Comparison of ENCODE assay signal across 8 cellular contexts in genomic region chr1:241640149-241640866, GRCh38. TPM values are rescaled to one million over a fixed set of nuclear protein-coding genes. Genes with fewer than 3 reads are reported as not detected.
DNase-seq lines count a peak whose midpoint lies in the region; ATAC-seq, FAIRE-seq and TF ChIP-seq lines count a peak whose summit lies in the region.

A gene with protein sequence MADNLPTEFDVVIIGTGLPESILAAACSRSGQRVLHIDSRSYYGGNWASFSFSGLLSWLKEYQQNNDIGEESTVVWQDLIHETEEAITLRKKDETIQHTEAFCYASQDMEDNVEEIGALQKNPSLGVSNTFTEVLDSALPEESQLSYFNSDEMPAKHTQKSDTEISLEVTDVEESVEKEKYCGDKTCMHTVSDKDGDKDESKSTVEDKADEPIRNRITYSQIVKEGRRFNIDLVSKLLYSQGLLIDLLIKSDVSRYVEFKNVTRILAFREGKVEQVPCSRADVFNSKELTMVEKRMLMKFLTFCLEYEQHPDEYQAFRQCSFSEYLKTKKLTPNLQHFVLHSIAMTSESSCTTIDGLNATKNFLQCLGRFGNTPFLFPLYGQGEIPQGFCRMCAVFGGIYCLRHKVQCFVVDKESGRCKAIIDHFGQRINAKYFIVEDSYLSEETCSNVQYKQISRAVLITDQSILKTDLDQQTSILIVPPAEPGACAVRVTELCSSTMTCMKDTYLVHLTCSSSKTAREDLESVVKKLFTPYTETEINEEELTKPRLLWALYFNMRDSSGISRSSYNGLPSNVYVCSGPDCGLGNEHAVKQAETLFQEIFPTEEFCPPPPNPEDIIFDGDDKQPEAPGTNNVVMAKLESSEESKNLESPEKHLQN (minus strand): TSS chr1:241640369. CDS start chr1:241635766, 4,603 bp downstream.
A gene with protein sequence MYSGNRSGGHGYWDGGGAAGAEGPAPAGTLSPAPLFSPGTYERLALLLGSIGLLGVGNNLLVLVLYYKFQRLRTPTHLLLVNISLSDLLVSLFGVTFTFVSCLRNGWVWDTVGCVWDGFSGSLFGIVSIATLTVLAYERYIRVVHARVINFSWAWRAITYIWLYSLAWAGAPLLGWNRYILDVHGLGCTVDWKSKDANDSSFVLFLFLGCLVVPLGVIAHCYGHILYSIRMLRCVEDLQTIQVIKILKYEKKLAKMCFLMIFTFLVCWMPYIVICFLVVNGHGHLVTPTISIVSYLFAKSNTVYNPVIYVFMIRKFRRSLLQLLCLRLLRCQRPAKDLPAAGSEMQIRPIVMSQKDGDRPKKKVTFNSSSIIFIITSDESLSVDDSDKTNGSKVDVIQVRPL (minus strand): TSS chr1:241640369. CDS start chr1:241640254, 115 bp downstream.

- WGBS in HepG2 (ENCODE audit: low lambda C conversion rate) = under 1% methylated on average over 8 of the region's 81 CpGs

- peaks cover 42% of the 10 kb centered on the region for H3K4me1 Mint-ChIP-seq in activated CD4-positive, alpha-beta T cell treated with anti-CD3 and anti-CD28 coated beads, Interleukin-2, amount 10 ng/mL, durations not matched to agents 7 days and 5 days
- peaks cover 33% of the 10 kb centered on the region for H3K4me1 Mint-ChIP-seq in dendritic cell treated with granulocyte-macrophage colony-stimulating factor and Interleukin-4, amounts not matched to agents 40 ng/mL and 50 ng/mL, for 4 days (ENCODE audit: low read depth)

- H3K9ac ChIP-seq in HepG2 (ENCODE audit: insufficient read depth, low read depth, low read length) = peak within 1 kb of the TSS; percentile 96

- H3K4me3 Mint-ChIP-seq in activated CD4-positive, alpha-beta T cell treated with anti-CD3 and anti-CD28 coated beads, Interleukin-2, amount 10 ng/mL, durations not matched to agents 7 days and 5 days = peak within 1 kb of the TSS; percentile 85
- peak within 1 kb of the TSS; percentile 93 for H3K4me3 Mint-ChIP-seq in dendritic cell treated with granulocyte-macrophage colony-stimulating factor and Interleukin-4, amounts not matched to agents 40 ng/mL and 50 ng/mL, for 4 days

- H3K27ac Mint-ChIP-seq in activated CD4-positive, alpha-beta T cell treated with anti-CD3 and anti-CD28 coated beads, Interleukin-2, amount 10 ng/mL, durations not matched to agents 7 days and 5 days = peak within 1 kb of the TSS; percentile 94
- H3K27ac Mint-ChIP-seq in dendritic cell treated with granulocyte-macrophage colony-stimulating factor and Interleukin-4, amounts not matched to agents 40 ng/mL and 50 ng/mL, for 4 days = peak within 1 kb of the TSS; percentile 92

- H3K9me3 ChIP-seq in HepG2 (ENCODE audit: low read length) = no peaks in the 10 kb centered on the region

- intact Hi-C loops in dendritic cell treated with granulocyte-macrophage colony-stimulating factor and Interleukin-4, amounts not matched to agents 40 ng/mL and 50 ng/mL, for 4 days (cut with micrococcal nuclease) = loop anchor here (1.0 kb wide), 1 partner anchor 207 kb away; no protein-coding TSS in a partner anchor
- intact Hi-C loops in HepG2 (cut with micrococcal nuclease; ENCODE audit: unreplicated experiment) = loop anchor here (1.0 kb wide), 2 partner anchors 25 to 122 kb away; no protein-coding TSS in a partner anchor

- no peaks in the 10 kb centered on the region for H3K27me3 Mint-ChIP-seq in activated CD4-positive, alpha-beta T cell treated with anti-CD3 and anti-CD28 coated beads, Interleukin-2, amount 10 ng/mL, durations not matched to agents 7 days and 5 days
- H3K27me3 Mint-ChIP-seq in dendritic cell treated with granulocyte-macrophage colony-stimulating factor and Interleukin-4, amounts not matched to agents 40 ng/mL and 50 ng/mL, for 4 days = no peaks in the 10 kb centered on the region

- H2AFZ ChIP-seq in HepG2 (ENCODE audit: low read length) = peak within 1 kb of the TSS; percentile 7

- H3K27me3 ChIP-seq in BJ (ENCODE audit: control insufficient read depth, insufficient read depth, low read length) (no peaks in the 10 kb centered on the region), HepG2 (ENCODE audit: control insufficient read depth in 1 of 2, insufficient read depth in 2 of 2, low read length in 2 of 2) (no peaks in the 10 kb centered on the region; a peak in 1 of 5 replicates)

- in situ Hi-C loops in HepG2 (cut with HindIII; ENCODE audit: extremely low pct_ligation_motif_present, low pct_unique_long_range_greater_than_20kb) = no loop called here

- POLR2A ChIA-PET in BJ (lab: Charles Lee) = interaction anchor here (0.6 to 0.7 kb wide), 2 partner anchors 30 to 37 kb away, joined by 3 to 15 read pairs; no protein-coding TSS in a partner anchor
- POLR2A ChIA-PET in activated CD4-positive, alpha-beta T cell treated with anti-CD3 and anti-CD28 coated beads, Interleukin-2, amount 10 ng/mL, durations not matched to agents 7 days and 5 days (lab: Charles Lee) = interaction anchor here (0.9 kb wide), 1 partner anchor 37 kb away, joined by 3 read pairs; no protein-coding TSS in a partner anchor
- POLR2A ChIA-PET in HepG2 (lab: Yijun Ruan, JAX) = interaction anchor here (0.9 to 2.2 kb wide), 9 partner anchors 8 to 207 kb away, joined by 3 to 11 read pairs (median 6); partner anchors contain the start of genes EXO1 and FH

- peaks cover 2% of the 10 kb centered on the region; the same call in 1 of the 2 replicates for H3K36me3 ChIP-seq in BJ (ENCODE audit: control insufficient read depth, insufficient read depth, low read length)
- peaks cover 0 to 6% of the 10 kb centered on the region in 2 experiments; a peak in 4 of 5 replicates for H3K36me3 ChIP-seq in HepG2 (replicated peaks in 1 of 2; ENCODE audit: control insufficient read depth in 1 of 2, insufficient read depth in 2 of 2, low read length in 2 of 2)

- peaks cover 24% of the 10 kb centered on the region for H3K79me2 ChIP-seq in HepG2 (ENCODE audit: insufficient read depth, low read length)

- DNase-seq in BJ (ENCODE audit: low read depth) = peak; percentile 33
- peak; percentile 71 for DNase-seq in GM19240 (ENCODE audit: insufficient read length, low spot score)
- peak; percentile 23 to 92 for DNase-seq in NCI-H526 (lab: John Stamatoyannopoulos, UW)
- DNase-seq in activated CD4-positive, alpha-beta T cell treated with anti-CD3 and anti-CD28 coated beads, Interleukin-2, amount 10 ng/mL, durations not matched to agents 7 days and 5 days = peak; percentile 90
- DNase-seq in HepG2 (ENCODE audit: low spot score) = peak; percentile 76
- peak; percentile 93 to 96 for DNase-seq in stimulated activated CD4-positive, alpha-beta T cell treated with anti-CD3 and anti-CD28 coated beads, Interleukin-2, amount 100 ng/mL, for 48 hours

- TF ChIP-seq POLR2A in HepG2 (IDR thresholded peaks at IDR 0.05; ENCODE audit: insufficient read depth in 1 of 2, low read depth in 2 of 2, low read length in 2 of 2) = peak; percentile 78 to 79

- TF ChIP-seq EP300 in HepG2 (IDR thresholded peaks at IDR 0.05; ENCODE audit: low read depth in 2 of 2, low read length in 2 of 2) (peak in 1 of 2 experiments; percentile 18; a peak in 1 of 4 replicates), HepG2 (CRISPR knock-in tag; IDR thresholded peaks at IDR 0.05; ENCODE audit: borderline replicate concordance) (no peak)

- no peak for FAIRE-seq in HepG2 (lab: Jason Lieb, UNC)

- ATAC-seq in HG03442 (IDR thresholded peaks at IDR 0.05; ENCODE audit: unreplicated experiment) = peak; percentile 84
- peak; percentile 92 for ATAC-seq in HepG2

- H3K4me3 ChIP-seq in BJ (ENCODE audit: low read depth, low read length) = peak within 1 kb of the TSS; percentile 98
- H3K4me3 ChIP-seq in HepG2 (replicated peaks in 1 of 3; ENCODE audit: insufficient read depth in 1 of 3, low read depth in 2 of 3, low read length in 3 of 3) = peak within 1 kb of the TSS; percentile 85 to 100 (median 99)

- TF ChIP-seq CTCF in BJ (IDR thresholded peaks at IDR 0.05; ENCODE audit: insufficient read depth, low read depth, low read length) (no peak), HepG2 (CRISPR knock-in tag; IDR thresholded peaks at IDR 0.05) (no peak)

- BruUV-seq in HepG2 (replicated peaks; lab: Mats Ljungman, UMichigan) = no TSS peak

- H3K4me1 ChIP-seq in HepG2 (ENCODE audit: insufficient read depth, low read length) = peaks cover 47% of the 10 kb centered on the region

- H3K4me2 ChIP-seq in HepG2 (ENCODE audit: low read depth, low read length) = peak within 1 kb of the TSS; percentile 97

- H3K27ac ChIP-seq in HepG2 (ENCODE audit: extremely low read length, insufficient read depth, low read length) = peak within 1 kb of the TSS; percentile 91

- peaks cover 5% of the 10 kb centered on the region for H3K9me3 Mint-ChIP-seq in activated CD4-positive, alpha-beta T cell treated with anti-CD3 and anti-CD28 coated beads, Interleukin-2, amount 10 ng/mL, durations not matched to agents 7 days and 5 days
- H3K9me3 Mint-ChIP-seq in dendritic cell treated with granulocyte-macrophage colony-stimulating factor and Interleukin-4, amounts not matched to agents 40 ng/mL and 50 ng/mL, for 4 days = no peaks in the 10 kb centered on the region

- H4K20me1 ChIP-seq in HepG2 (ENCODE audit: insufficient read depth, low read length) = peaks cover 6% of the 10 kb centered on the region; the same call in 1 of the 2 replicates

- peaks cover 25% of the 10 kb centered on the region for H3K36me3 Mint-ChIP-seq in activated CD4-positive, alpha-beta T cell treated with anti-CD3 and anti-CD28 coated beads, Interleukin-2, amount 10 ng/mL, durations not matched to agents 7 days and 5 days (ENCODE audit: low read depth)
- peaks cover 12% of the 10 kb centered on the region for H3K36me3 Mint-ChIP-seq in dendritic cell treated with granulocyte-macrophage colony-stimulating factor and Interleukin-4, amounts not matched to agents 40 ng/mL and 50 ng/mL, for 4 days (ENCODE audit: low read depth)

- peak; percentile 52; the same call in 1 of the 2 replicates for TF ChIP-seq RAD21 in HepG2 (CRISPR knock-in tag; IDR thresholded peaks at IDR 0.05)

- CTCF ChIA-PET in BJ (lab: Yijun Ruan, JAX) (interaction anchor here (0.7 to 2.2 kb wide), 4 partner anchors 8 to 196 kb away, joined by 3 to 6 read pairs (median 4); no protein-coding TSS in a partner anchor), HepG2 (lab: Yijun Ruan, JAX; ENCODE audit: low intra/inter-chr PET ratio, low total read pairs) (interaction anchor here (1.0 kb wide), 1 partner anchor 30 kb away, joined by 3 read pairs; no protein-coding TSS in a partner anchor)
- CTCF ChIA-PET in activated CD4-positive, alpha-beta T cell treated with anti-CD3 and anti-CD28 coated beads, Interleukin-2, amount 10 ng/mL, durations not matched to agents 7 days and 5 days (lab: Charles Lee) = interaction anchor here (0.7 to 2.1 kb wide), 3 partner anchors 13 to 30 kb away, joined by 3 to 6 read pairs (median 4); no protein-coding TSS in a partner anchor

RNA-seq across cellular contexts. Expression of the first gene that starts in this region (rescaled TPM):
- 8.4 and 10.1 TPM in 2 replicates for polyA plus RNA-seq in BJ (2011; rRNA removed)
- polyA minus RNA-seq in BJ (2011; rRNA and poly(A)+ RNA removed) = 17.5 and 21.7 TPM in 2 replicates
- 10 to 100 TPM; 13.0 to 16.3 TPM for total RNA-seq in activated CD4-positive, alpha-beta T cell treated with anti-CD3 and anti-CD28 coated beads, Interleukin-2, amount 10 ng/mL, durations not matched to agents 7 days and 5 days
- 16.7 and 21.0 TPM in 2 replicates for total RNA-seq in HepG2 (2016; rRNA removed; fragmentation: Illumina TruSeq; extraction: Trizol)
- total RNA-seq in HepG2 (2016; cell fraction: cytosol; rRNA removed; fragmentation: Illumina TruSeq; extraction: Trizol; ENCODE audit: low read depth) = 1.2 and 1.5 TPM in 2 replicates
- total RNA-seq in HepG2 (2016; cell fraction: insoluble cytoplasmic fraction; rRNA removed; fragmentation: Illumina TruSeq; extraction: Trizol) = 15.5 and 19.9 TPM in 2 replicates
- total RNA-seq in HepG2 (2016; cell fraction: membrane; rRNA removed; fragmentation: Illumina TruSeq; extraction: Trizol) = 7.3 TPM in 2 replicates
- 27.0 and 27.7 TPM in 2 replicates for total RNA-seq in HepG2 (2016; cell fraction: nucleus; rRNA removed; fragmentation: Illumina TruSeq; extraction: Trizol)
- polyA plus RNA-seq in HepG2 (2011; rRNA removed) = 5.2 TPM in 2 replicates
- polyA plus RNA-seq in HepG2 (2011; cell fraction: cytosol; rRNA removed) = 2.2 and 2.7 TPM in 2 replicates
- polyA plus RNA-seq in HepG2 (2011; cell fraction: nucleus; rRNA removed) = 7.1 and 7.8 TPM in 2 replicates
- 7.1 and 8.1 TPM in 2 replicates for polyA plus RNA-seq in HepG2 (2012)
- polyA plus RNA-seq in HepG2 (2016; cell fraction: cytosol; fragmentation: Illumina TruSeq; extraction: Trizol; ENCODE audit: low read depth) = 0.27 and 0.35 TPM in 2 replicates
- 9.8 and 11.3 TPM in 2 replicates for polyA plus RNA-seq in HepG2 (2016; cell fraction: insoluble cytoplasmic fraction; fragmentation: Illumina TruSeq; extraction: Trizol; ENCODE audit: low read depth)
- polyA plus RNA-seq in HepG2 (2016; cell fraction: membrane; fragmentation: Illumina TruSeq; extraction: Trizol; ENCODE audit: low read depth) = 1.2 and 1.6 TPM in 2 replicates
- polyA plus RNA-seq in HepG2 (2016; cell fraction: nucleus; fragmentation: Illumina TruSeq; extraction: Trizol; ENCODE audit: insufficient read depth, low read depth) = 16.7 and 19.0 TPM in 2 replicates
- polyA minus RNA-seq in HepG2 (2011; rRNA and poly(A)+ RNA removed; ENCODE audit: low replicate concordance) = 34.4 and 211 TPM in 2 replicates
- polyA minus RNA-seq in HepG2 (2011; cell fraction: cytosol; rRNA and poly(A)+ RNA removed) = 8.0 and 11.1 TPM in 2 replicates
- polyA minus RNA-seq in HepG2 (2011; cell fraction: nucleus; rRNA and poly(A)+ RNA removed) = 44.5 and 48.6 TPM in 2 replicates

RNA-seq across cellular contexts. Expression of the second gene that starts in this region (rescaled TPM):
- polyA plus RNA-seq in BJ (2011; rRNA removed) (14.1 and 21.9 TPM in 2 replicates), HepG2 (2011; rRNA removed) (15.8 and 23.0 TPM in 2 replicates)
- 8.2 and 8.9 TPM in 2 replicates for polyA minus RNA-seq in BJ (2011; rRNA and poly(A)+ RNA removed)
- 10 to 100 TPM; 17.2 to 18.1 TPM for total RNA-seq in activated CD4-positive, alpha-beta T cell treated with anti-CD3 and anti-CD28 coated beads, Interleukin-2, amount 10 ng/mL, durations not matched to agents 7 days and 5 days
- total RNA-seq in HepG2 (2016; rRNA removed; fragmentation: Illumina TruSeq; extraction: Trizol) = 17.2 and 17.4 TPM in 2 replicates
- total RNA-seq in HepG2 (2016; cell fraction: cytosol; rRNA removed; fragmentation: Illumina TruSeq; extraction: Trizol; ENCODE audit: low read depth) = 10.2 and 13.6 TPM in 2 replicates
- total RNA-seq in HepG2 (2016; cell fraction: insoluble cytoplasmic fraction; rRNA removed; fragmentation: Illumina TruSeq; extraction: Trizol) = 16.6 and 16.7 TPM in 2 replicates
- total RNA-seq in HepG2 (2016; cell fraction: membrane; rRNA removed; fragmentation: Illumina TruSeq; extraction: Trizol) = 27.6 and 32.6 TPM in 2 replicates
- 9.9 and 12.6 TPM in 2 replicates for total RNA-seq in HepG2 (2016; cell fraction: nucleus; rRNA removed; fragmentation: Illumina TruSeq; extraction: Trizol)
- 11.8 and 19.2 TPM in 2 replicates for polyA plus RNA-seq in HepG2 (2011; cell fraction: cytosol; rRNA removed)
- polyA plus RNA-seq in HepG2 (2011; cell fraction: nucleus; rRNA removed) = 5.3 and 5.8 TPM in 2 replicates
- polyA plus RNA-seq in HepG2 (2012) = 19.0 and 21.9 TPM in 2 replicates
- 16.5 and 18.0 TPM in 2 replicates for polyA plus RNA-seq in HepG2 (2016; cell fraction: cytosol; fragmentation: Illumina TruSeq; extraction: Trizol; ENCODE audit: low read depth)
- 21.8 and 24.0 TPM in 2 replicates for polyA plus RNA-seq in HepG2 (2016; cell fraction: insoluble cytoplasmic fraction; fragmentation: Illumina TruSeq; extraction: Trizol; ENCODE audit: low read depth)
- polyA plus RNA-seq in HepG2 (2016; cell fraction: membrane; fragmentation: Illumina TruSeq; extraction: Trizol; ENCODE audit: low read depth) = 30.5 and 31.8 TPM in 2 replicates
- polyA plus RNA-seq in HepG2 (2016; cell fraction: nucleus; fragmentation: Illumina TruSeq; extraction: Trizol; ENCODE audit: insufficient read depth, low read depth) = 23.1 and 23.3 TPM in 2 replicates
- polyA minus RNA-seq in HepG2 (2011; rRNA and poly(A)+ RNA removed; ENCODE audit: low replicate concordance) = 13.5 and 35.7 TPM in 2 replicates
- 8.9 and 10.1 TPM in 2 replicates for polyA minus RNA-seq in HepG2 (2011; cell fraction: cytosol; rRNA and poly(A)+ RNA removed)
- 7.6 and 10.9 TPM in 2 replicates for polyA minus RNA-seq in HepG2 (2011; cell fraction: nucleus; rRNA and poly(A)+ RNA removed)

Comparison
In these comparisons a context has a peak if more than half of its experiments do, and no peak if none do; other contexts are left out.
1. Peak in every context shown above with its lines: DNase-seq, ATAC-seq, H3K4me3 ChIP-seq and H3K27ac ChIP-seq.
2. DNase-seq: peak in every context shown above with its lines; median percentile 94 in stimulated activated CD4-positive, alpha-beta T cell treated with anti-CD3 and anti-CD28 coated beads, Interleukin-2, amount 100 ng/mL, for 48 hours; 90 in activated CD4-positive, alpha-beta T cell treated with anti-CD3 and anti-CD28 coated beads, Interleukin-2, amount 10 ng/mL, durations not matched to agents 7 days and 5 days; 76 in HepG2; 71 in GM19240; 58 in NCI-H526; 33 in BJ.